ENCODE assay signal across 5 cellular contexts in genomic region chr22:21441170-21441569, GRCh38. TPM values are rescaled to one million over a fixed set of nuclear protein-coding genes. Genes with fewer than 3 reads are reported as not detected.
"Had no signal": no experiment of that assay in that cellular context is flagged by ENCODE, and none has a peak within 500 bp of the region (broad histone marks: within the 10 kb centered on the region; RNA-seq: fewer than 3 reads in every experiment).

No MANE protein-coding gene starts in this region.

RNA-seq across cellular contexts. Expression of gene RIMBP3B, which starts 57.6 kb away (rescaled TPM):
- total RNA-seq: epithelial cell of proximal tubule, foreskin keratinocyte, left colon, vagina had no signal
- polyA plus RNA-seq: keratinocyte had no signal
